Comparison of ENCODE assay signal across 1 cellular context in the genomic region with DNA sequence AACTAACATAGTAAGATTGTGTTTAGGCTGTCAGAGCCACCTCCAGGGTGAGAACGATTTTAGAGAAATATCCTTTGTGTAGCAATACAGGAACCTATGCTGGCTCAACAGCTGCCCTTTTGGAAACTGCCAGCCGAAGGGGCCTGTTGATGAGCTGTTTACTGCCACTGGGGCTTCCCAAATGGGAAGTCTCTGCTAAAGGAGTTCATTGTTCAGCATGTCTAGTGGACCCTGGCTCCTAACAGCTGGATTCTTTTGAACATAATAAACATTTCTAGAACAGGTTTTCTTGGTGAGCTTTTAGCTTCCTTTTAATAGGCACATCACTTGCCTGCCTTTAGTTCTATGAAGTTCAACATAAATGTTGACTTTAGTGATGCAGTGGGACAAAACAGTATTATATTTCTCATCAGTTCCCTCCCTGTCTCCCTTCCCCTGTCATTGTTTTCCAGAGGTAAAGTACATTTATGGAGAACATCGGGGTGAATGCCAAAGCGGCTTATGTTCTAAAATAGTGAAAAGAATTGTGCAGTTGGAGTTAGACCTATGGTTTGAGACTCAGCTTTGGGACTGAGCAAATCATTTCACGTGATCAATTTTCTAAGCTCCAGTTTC.
A peak's percentile ranks its signal among the peaks of the same experiment; 100 is the strongest.
TF ChIP-seq lines count a peak whose summit lies in the region.

No MANE protein-coding gene starts in this region.

TF ChIP-seq in HepG2, 621 proteins besides CTCF, POLR2A, EP300 and RAD21 (continued from another document and continues in another):
- no peak for TF ChIP-seq ZHX2 (IDR thresholded peaks at IDR 0.05; ENCODE audit: low read depth)
- TF ChIP-seq ZHX2 (CRISPR knock-in tag; IDR thresholded peaks at IDR 0.05; ENCODE audit: borderline replicate concordance) = no peak
- no peak for TF ChIP-seq CREB3 (CRISPR knock-in tag; IDR thresholded peaks at IDR 0.05)
- TF ChIP-seq PAWR (CRISPR knock-in tag; IDR thresholded peaks at IDR 0.05; ENCODE audit: borderline replicate concordance) = no peak
- no peak for TF ChIP-seq ZNF329 (CRISPR knock-in tag; IDR thresholded peaks at IDR 0.05; ENCODE audit: low read depth)
- TF ChIP-seq CC2D1A (CRISPR knock-in tag; IDR thresholded peaks at IDR 0.05) = no peak
- no peak for TF ChIP-seq ZHX1 (CRISPR knock-in tag; IDR thresholded peaks at IDR 0.05; ENCODE audit: low read depth)
- TF ChIP-seq MIXL1 (CRISPR knock-in tag; IDR thresholded peaks at IDR 0.05) = 0 out of 2 replicates have a peak, but pooled peaks have one; percentile 2
- no peak for TF ChIP-seq ZNF547 (CRISPR knock-in tag; IDR thresholded peaks at IDR 0.05)
- 0 out of 2 replicates have a peak, but pooled peaks have one; percentile 65 for TF ChIP-seq ZSCAN12 (CRISPR knock-in tag; IDR thresholded peaks at IDR 0.05)
- peak; percentile 50; the same call in 1 of the 2 replicates for TF ChIP-seq BCL6 (CRISPR knock-in tag; IDR thresholded peaks at IDR 0.05)
- TF ChIP-seq ZSCAN29 (CRISPR knock-in tag; conservative IDR thresholded peaks at IDR 0.05) = no peak
- TF ChIP-seq NFAT5 (CRISPR knock-in tag; IDR thresholded peaks at IDR 0.05) = no peak
- no peak for TF ChIP-seq KMT2B (CRISPR knock-in tag; IDR thresholded peaks at IDR 0.05)
- TF ChIP-seq, protein P1, sequence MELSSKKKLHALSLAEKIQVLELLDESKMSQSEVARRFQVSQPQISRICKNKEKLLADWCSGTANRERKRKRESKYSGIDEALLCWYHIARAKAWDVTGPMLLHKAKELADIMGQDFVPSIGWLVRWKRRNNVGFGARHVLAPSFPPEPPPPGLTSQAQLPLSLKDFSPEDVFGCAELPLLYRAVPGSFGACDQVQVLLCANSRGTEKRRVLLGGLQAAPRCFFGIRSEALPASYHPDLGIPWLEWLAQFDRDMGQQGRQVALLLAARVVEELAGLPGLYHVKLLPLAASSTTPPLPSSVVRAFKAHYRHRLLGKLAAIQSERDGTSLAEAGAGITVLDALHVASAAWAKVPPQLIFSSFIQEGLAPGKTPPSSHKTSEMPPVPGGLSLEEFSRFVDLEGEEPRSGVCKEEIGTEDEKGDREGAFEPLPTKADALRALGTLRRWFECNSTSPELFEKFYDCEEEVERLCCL (CRISPR knock-in tag; IDR thresholded peaks at IDR 0.05; ENCODE audit: borderline replicate concordance) = no peak
- TF ChIP-seq, protein P2, sequence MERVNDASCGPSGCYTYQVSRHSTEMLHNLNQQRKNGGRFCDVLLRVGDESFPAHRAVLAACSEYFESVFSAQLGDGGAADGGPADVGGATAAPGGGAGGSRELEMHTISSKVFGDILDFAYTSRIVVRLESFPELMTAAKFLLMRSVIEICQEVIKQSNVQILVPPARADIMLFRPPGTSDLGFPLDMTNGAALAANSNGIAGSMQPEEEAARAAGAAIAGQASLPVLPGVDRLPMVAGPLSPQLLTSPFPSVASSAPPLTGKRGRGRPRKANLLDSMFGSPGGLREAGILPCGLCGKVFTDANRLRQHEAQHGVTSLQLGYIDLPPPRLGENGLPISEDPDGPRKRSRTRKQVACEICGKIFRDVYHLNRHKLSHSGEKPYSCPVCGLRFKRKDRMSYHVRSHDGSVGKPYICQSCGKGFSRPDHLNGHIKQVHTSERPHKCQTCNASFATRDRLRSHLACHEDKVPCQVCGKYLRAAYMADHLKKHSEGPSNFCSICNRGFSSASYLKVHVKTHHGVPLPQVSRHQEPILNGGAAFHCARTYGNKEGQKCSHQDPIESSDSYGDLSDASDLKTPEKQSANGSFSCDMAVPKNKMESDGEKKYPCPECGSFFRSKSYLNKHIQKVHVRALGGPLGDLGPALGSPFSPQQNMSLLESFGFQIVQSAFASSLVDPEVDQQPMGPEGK (CRISPR knock-in tag; IDR thresholded peaks at IDR 0.05) = no peak
- no peak for TF ChIP-seq ZMAT3 (CRISPR knock-in tag; conservative IDR thresholded peaks at IDR 0.05)
- TF ChIP-seq ZNF772 (CRISPR knock-in tag; IDR thresholded peaks at IDR 0.05) = no peak
- TF ChIP-seq, protein P3, sequence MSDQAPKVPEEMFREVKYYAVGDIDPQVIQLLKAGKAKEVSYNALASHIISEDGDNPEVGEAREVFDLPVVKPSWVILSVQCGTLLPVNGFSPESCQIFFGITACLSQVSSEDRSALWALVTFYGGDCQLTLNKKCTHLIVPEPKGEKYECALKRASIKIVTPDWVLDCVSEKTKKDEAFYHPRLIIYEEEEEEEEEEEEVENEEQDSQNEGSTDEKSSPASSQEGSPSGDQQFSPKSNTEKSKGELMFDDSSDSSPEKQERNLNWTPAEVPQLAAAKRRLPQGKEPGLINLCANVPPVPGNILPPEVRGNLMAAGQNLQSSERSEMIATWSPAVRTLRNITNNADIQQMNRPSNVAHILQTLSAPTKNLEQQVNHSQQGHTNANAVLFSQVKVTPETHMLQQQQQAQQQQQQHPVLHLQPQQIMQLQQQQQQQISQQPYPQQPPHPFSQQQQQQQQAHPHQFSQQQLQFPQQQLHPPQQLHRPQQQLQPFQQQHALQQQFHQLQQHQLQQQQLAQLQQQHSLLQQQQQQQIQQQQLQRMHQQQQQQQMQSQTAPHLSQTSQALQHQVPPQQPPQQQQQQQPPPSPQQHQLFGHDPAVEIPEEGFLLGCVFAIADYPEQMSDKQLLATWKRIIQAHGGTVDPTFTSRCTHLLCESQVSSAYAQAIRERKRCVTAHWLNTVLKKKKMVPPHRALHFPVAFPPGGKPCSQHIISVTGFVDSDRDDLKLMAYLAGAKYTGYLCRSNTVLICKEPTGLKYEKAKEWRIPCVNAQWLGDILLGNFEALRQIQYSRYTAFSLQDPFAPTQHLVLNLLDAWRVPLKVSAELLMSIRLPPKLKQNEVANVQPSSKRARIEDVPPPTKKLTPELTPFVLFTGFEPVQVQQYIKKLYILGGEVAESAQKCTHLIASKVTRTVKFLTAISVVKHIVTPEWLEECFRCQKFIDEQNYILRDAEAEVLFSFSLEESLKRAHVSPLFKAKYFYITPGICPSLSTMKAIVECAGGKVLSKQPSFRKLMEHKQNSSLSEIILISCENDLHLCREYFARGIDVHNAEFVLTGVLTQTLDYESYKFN (CRISPR knock-in tag; conservative IDR thresholded peaks at IDR 0.05) = peak; percentile 70
- TF ChIP-seq YEATS2 (CRISPR knock-in tag; IDR thresholded peaks at IDR 0.05; ENCODE audit: borderline replicate concordance) = no peak
- 0 out of 2 replicates have a peak, but pooled peaks have one; percentile 38 for TF ChIP-seq GATAD2A (CRISPR knock-in tag; IDR thresholded peaks at IDR 0.05)
- no peak for TF ChIP-seq KDM2A (CRISPR knock-in tag; IDR thresholded peaks at IDR 0.05; ENCODE audit: borderline replicate concordance, low read depth)
- no peak for TF ChIP-seq ZNF362 (CRISPR knock-in tag; IDR thresholded peaks at IDR 0.05; ENCODE audit: borderline replicate concordance)
